Comparison of ENCODE assay signal across 8 cellular contexts in genomic region chr19:47227347-47228167, GRCh38. TPM values are rescaled to one million over a fixed set of nuclear protein-coding genes. Genes with fewer than 3 reads are reported as not detected.
DNase-seq lines count a peak whose midpoint lies in the region; ATAC-seq and TF ChIP-seq lines count a peak whose summit lies in the region.

No MANE protein-coding gene starts in this region.

- no peaks in the 10 kb centered on the region for H3K27me3 ChIP-seq in PC-9 (ENCODE audit: insufficient read depth, low read depth)
- no peaks in the 10 kb centered on the region for H3K27me3 ChIP-seq in right atrium auricular region

- H3K9me3 Mint-ChIP-seq in HFFc6, result no peaks in the 10 kb centered on the region

- peaks cover 31% of the 10 kb centered on the region for H3K4me1 Mint-ChIP-seq in HFFc6 (ENCODE audit: low read depth)

- peaks cover 18% of the 10 kb centered on the region for H3K79me2 ChIP-seq in PC-9 (ENCODE audit: low read depth)

- peak overlapping the region; percentile 85; the same call in 1 of the 2 replicates for H3K4me3 Mint-ChIP-seq in HFFc6

- ATAC-seq in HG03469 (IDR thresholded peaks at IDR 0.05; ENCODE audit: unreplicated experiment), result no peak
- ATAC-seq in HG02571 (IDR thresholded peaks at IDR 0.05; ENCODE audit: unreplicated experiment), result no peak

- POLR2A ChIA-PET in PC-9 (lab: Charles Lee; ENCODE audit: unreplicated experiment), result no interaction called here

- no peaks in the 10 kb centered on the region for H3K9me2 ChIP-seq in PC-9 (ENCODE audit: insufficient read depth)

- H3K9me3 ChIP-seq in PC-9 (ENCODE audit: insufficient read depth, low read depth) (no peaks in the 10 kb centered on the region), right atrium auricular region (no peaks in the 10 kb centered on the region)

- H3K4me2 ChIP-seq in PC-9, result peak overlapping the region; percentile 90

- H3K27ac Mint-ChIP-seq in HFFc6, result peak overlapping the region; percentile 91

- no peak for TF ChIP-seq CTCF in HFFc6 (IDR thresholded peaks at IDR 0.05)
- TF ChIP-seq CTCF in PC-9 (conservative IDR thresholded peaks at IDR 0.05), result no peak
- TF ChIP-seq CTCF in right atrium auricular region (IDR thresholded peaks at IDR 0.05), result no peak

- peaks cover 7% of the 10 kb centered on the region for H3K27me3 Mint-ChIP-seq in HFFc6 (ENCODE audit: insufficient read depth)

- H3K4me1 ChIP-seq in PC-9 (replicated peaks; ENCODE audit: insufficient read depth) (peaks cover 51% of the 10 kb centered on the region), right atrium auricular region (peaks cover 0 to 54% of the 10 kb centered on the region in 2 donors)

- H3K36me3 Mint-ChIP-seq in HFFc6 (ENCODE audit: low read depth), result peaks cover 10% of the 10 kb centered on the region; the same call in 1 of the 2 replicates

- peaks cover 60% of the 10 kb centered on the region for H3F3A ChIP-seq in PC-9 (ENCODE audit: insufficient read depth, low read depth)

- peak; percentile 36 for DNase-seq in DMS 273 treated with DMSO at 0.1 percent for 48 hours (lab: John Stamatoyannopoulos, UW)
- DNase-seq in HFFc6, result peak; percentile 89
- DNase-seq in PC-9, result peak; percentile 86 to 91
- DNase-seq in amygdala (lab: John Stamatoyannopoulos, UW), result peak in 37 of 56 donors; percentile 10 to 65 (median 36)
- DNase-seq in right atrium auricular region (ENCODE audit: low spot score), result peak; percentile 97
- DNase-seq in pons (ENCODE audit: low spot score), result peak; percentile 55

- CTCF ChIA-PET in PC-9 (lab: Charles Lee), result no interaction called here

- H3K36me3 ChIP-seq in PC-9 (ENCODE audit: low read depth), result no peaks in the 10 kb centered on the region
- peaks cover under 1% of the 10 kb centered on the region for H3K36me3 ChIP-seq in right atrium auricular region

- intact Hi-C loops in PC-9 (cut with micrococcal nuclease; ENCODE audit: unreplicated experiment), result loop anchor here (2.0 kb wide), 2 partner anchors 13 to 373 kb away; no protein-coding TSS in a partner anchor

- peak overlapping the region; percentile 57 for H3K27ac ChIP-seq in PC-9
- peak overlapping the region; percentile 99 to 100 for H3K27ac ChIP-seq in right atrium auricular region

- peaks cover 18% of the 10 kb centered on the region for H4K20me1 ChIP-seq in PC-9 (ENCODE audit: insufficient read depth)

- no TSS peak for BruUV-seq in PC-9 (replicated peaks; lab: Mats Ljungman, UMichigan)

- H3K4me3 ChIP-seq in PC-9, result peak overlapping the region; percentile 99
- H3K4me3 ChIP-seq in right atrium auricular region, result peak overlapping the region; percentile 45 to 84

- H2AFZ ChIP-seq in PC-9, result no peak overlapping the region

RNA-seq across cellular contexts. Expression of gene BBC3, which starts 3.4 kb away (rescaled TPM):
- total RNA-seq in HFFc6 (2021; fragmentation: NEBNext Ultra II Directional; extraction: Animal tissue kit (Norgen Biotek cat#: 25700)), result 10 to 100 TPM in 2 of 6 experiments, 1 to 10 TPM in 4; 8.6 to 10.9 (median 9.6) TPM
- total RNA-seq in PC-9 (2021) (18.3 and 18.8 TPM in 2 replicates), right atrium auricular region (1 to 10 TPM; 2.5 to 2.9 TPM)

RNA-seq across cellular contexts. Expression of gene CCDC9, which starts 28.8 kb away (rescaled TPM):
- 10 to 100 TPM; 20.6 to 30.6 (median 23.8) TPM for total RNA-seq in HFFc6 (2021; fragmentation: NEBNext Ultra II Directional; extraction: Animal tissue kit (Norgen Biotek cat#: 25700))
- 34.7 and 37.0 TPM in 2 replicates for total RNA-seq in PC-9 (2021)
- 10 to 100 TPM in 1 of 2 donors, 1 to 10 TPM in 1; 9.2 to 11.9 TPM for total RNA-seq in right atrium auricular region

RNA-seq across cellular contexts. Expression of gene INAFM1, which starts 47.1 kb away (rescaled TPM):
- 10 to 100 TPM; 12.0 to 16.2 (median 14.0) TPM for total RNA-seq in HFFc6 (2021; fragmentation: NEBNext Ultra II Directional; extraction: Animal tissue kit (Norgen Biotek cat#: 25700))
- total RNA-seq in PC-9 (2021) (13.5 and 21.3 TPM in 2 replicates), right atrium auricular region (1 to 10 TPM; 1.9 to 7.0 TPM)

Comparison
In these comparisons a context has a peak if more than half of its experiments do, and no peak if none do; other contexts are left out.
1. DNase-seq: peak in every context shown above with its lines; median percentile 97 in right atrium auricular region; 89 in HFFc6; 88 in PC-9; 55 in pons; 36 in DMS 273 treated with DMSO at 0.1 percent for 48 hours; 36 in amygdala.